Comparison of ENCODE assay signal across 8 cellular contexts in genomic region chr7:155205368-155206285, GRCh38.
DNase-seq lines count a peak whose midpoint lies in the region; ATAC-seq and TF ChIP-seq lines count a peak whose summit lies in the region.

No MANE protein-coding gene starts in this region.

- H3K9ac ChIP-seq in mucosa of rectum (ENCODE audit: low read depth in 1 of 2, low read length in 2 of 2) = peak overlapping the region; percentile 57 to 68

- no peaks in the 10 kb centered on the region for H3K27me3 Mint-ChIP-seq in activated CD8-positive, alpha-beta T cell treated with anti-CD3 and anti-CD28 coated beads for 36 hours
- H3K27me3 Mint-ChIP-seq in effector memory CD8-positive, alpha-beta T cell = no peaks in the 10 kb centered on the region

- no peaks in the 10 kb centered on the region for H3K9me3 ChIP-seq in mucosa of rectum (ENCODE audit: control insufficient read depth in 2 of 2, low read length in 2 of 2)

- peak overlapping the region; percentile 100 for H3K27ac Mint-ChIP-seq in activated CD8-positive, alpha-beta T cell treated with anti-CD3 and anti-CD28 coated beads for 36 hours
- H3K27ac Mint-ChIP-seq in effector memory CD8-positive, alpha-beta T cell = peak overlapping the region; percentile 89 to 97

- TF ChIP-seq POLR2A in GM15510 (IDR thresholded peaks at IDR 0.05; ENCODE audit: borderline replicate concordance, extremely low read depth, insufficient read length) = peak; percentile 75

- intact Hi-C loops in activated CD8-positive, alpha-beta T cell treated with anti-CD3 and anti-CD28 coated beads for 36 hours (cut with micrococcal nuclease) = loop anchor here (1.0 to 10.0 kb wide), 3 partner anchors 94 to 281 kb away; no protein-coding TSS in a partner anchor

- no peaks in the 10 kb centered on the region for H3K36me3 ChIP-seq in mucosa of rectum (ENCODE audit: control insufficient read depth in 2 of 2, insufficient read depth in 2 of 2, low read length in 2 of 2)

- H3K9me3 Mint-ChIP-seq in activated CD8-positive, alpha-beta T cell treated with anti-CD3 and anti-CD28 coated beads for 36 hours = peaks cover 8% of the 10 kb centered on the region
- peaks cover 0 to 3% of the 10 kb centered on the region in 2 donors for H3K9me3 Mint-ChIP-seq in effector memory CD8-positive, alpha-beta T cell

- peak; percentile 72 for DNase-seq in NCI-H187 (lab: John Stamatoyannopoulos, UW)
- peak; percentile 96 for DNase-seq in activated CD8-positive, alpha-beta T cell treated with anti-CD3 and anti-CD28 coated beads for 36 hours
- peak; percentile 79 to 87 (median 85) for DNase-seq in effector memory CD8-positive, alpha-beta T cell
- peak; percentile 92 for DNase-seq in stimulated activated CD8-positive, alpha-beta memory T cell treated with anti-CD3 and anti-CD28 coated beads, Interleukin-4, amount 100 ng/mL, for 48 hours
- no peak for DNase-seq in NCI-H2227 (lab: John Stamatoyannopoulos, UW; ENCODE audit: unreplicated experiment)

- H3K4me3 ChIP-seq in mucosa of rectum (ENCODE audit: low read length in 2 of 2) = peak overlapping the region; percentile 60 to 81

- ATAC-seq in HG02610 (IDR thresholded peaks at IDR 0.05; ENCODE audit: unreplicated experiment) = peak; percentile 86
- ATAC-seq in activated CD8-positive, alpha-beta T cell treated with anti-CD3 and anti-CD28 coated beads for 36 hours = peak; percentile 89
- peak; percentile 89 for ATAC-seq in effector memory CD8-positive, alpha-beta T cell (replicated peaks)

- no peaks in the 10 kb centered on the region for H3K27me3 ChIP-seq in mucosa of rectum (ENCODE audit: control insufficient read depth in 2 of 2, insufficient read depth in 2 of 2, low read length in 2 of 2)

- peak overlapping the region; percentile 82 for H3K4me3 Mint-ChIP-seq in activated CD8-positive, alpha-beta T cell treated with anti-CD3 and anti-CD28 coated beads for 36 hours
- peak overlapping the region; percentile 75 to 86 for H3K4me3 Mint-ChIP-seq in effector memory CD8-positive, alpha-beta T cell

- peak overlapping the region; percentile 73 to 91 for H3K27ac ChIP-seq in mucosa of rectum (ENCODE audit: low read depth in 2 of 2, low read length in 2 of 2)

- POLR2A ChIA-PET in activated CD8-positive, alpha-beta T cell treated with anti-CD3 and anti-CD28 coated beads for 36 hours (lab: Charles Lee) = interaction anchor here (1.1 to 4.0 kb wide), 4 partner anchors 9 to 139 kb away, joined by 3 to 48 read pairs (median 8); partner anchors contain the start of gene INSIG1

- H3K4me1 ChIP-seq in mucosa of rectum (ENCODE audit: control insufficient read depth in 2 of 2, insufficient read depth in 2 of 2, low read length in 2 of 2) = peaks cover 0 to 3% of the 10 kb centered on the region in 2 donors

- H3K4me1 Mint-ChIP-seq in activated CD8-positive, alpha-beta T cell treated with anti-CD3 and anti-CD28 coated beads for 36 hours (ENCODE audit: low read depth) = peaks cover 37% of the 10 kb centered on the region
- H3K4me1 Mint-ChIP-seq in effector memory CD8-positive, alpha-beta T cell (ENCODE audit: low read depth in 2 of 2) = peaks cover 22 to 24% of the 10 kb centered on the region in 2 donors

- CTCF ChIA-PET in activated CD8-positive, alpha-beta T cell treated with anti-CD3 and anti-CD28 coated beads for 36 hours (lab: Charles Lee) = interaction anchor here (1.1 to 2.7 kb wide), 6 partner anchors 13 to 278 kb away, joined by 4 to 21 read pairs (median 6); partner anchors contain the start of gene INSIG1

- TF ChIP-seq CTCF in activated CD8-positive, alpha-beta T cell treated with anti-CD3 and anti-CD28 coated beads for 36 hours (IDR thresholded peaks at IDR 0.05) = no peak

- peaks cover 2% of the 10 kb centered on the region for H3K36me3 Mint-ChIP-seq in activated CD8-positive, alpha-beta T cell treated with anti-CD3 and anti-CD28 coated beads for 36 hours (ENCODE audit: low read depth)
- H3K36me3 Mint-ChIP-seq in effector memory CD8-positive, alpha-beta T cell (ENCODE audit: insufficient read depth) = peaks cover 6% of the 10 kb centered on the region
